ENCODE assay signal across 14 cellular contexts in genomic region chr19:40791996-40792395, GRCh38. TPM values are rescaled to one million over a fixed set of nuclear protein-coding genes. Genes with fewer than 3 reads are reported as not detected.
DNase-seq lines count a peak whose midpoint lies in the region; ATAC-seq and TF ChIP-seq lines count a peak whose summit lies in the region.
"Had no signal": no experiment of that assay in that cellular context is flagged by ENCODE, and none has a peak within 500 bp of the region (broad histone marks: within the 10 kb centered on the region; RNA-seq: fewer than 3 reads in every experiment).

No MANE protein-coding gene starts in this region.

- ATAC-seq in natural killer cell (peak in 1 of 3 donors; percentile 12), GM18502 (IDR thresholded peaks at IDR 0.05; ENCODE audit: poor library complexity, unreplicated experiment) (no peak)

- peak overlapping the region in 7 of 8 donors; percentile 8 to 87 (median 72) for H3K27ac Mint-ChIP-seq in CD8-positive, alpha-beta memory T cell
- H3K27ac Mint-ChIP-seq in activated naive CD8-positive, alpha-beta T cell, result peak overlapping the region; percentile 86
- peak overlapping the region; percentile 82 to 84 for H3K27ac Mint-ChIP-seq in natural killer cell

- no peak overlapping the region for H3K27ac ChIP-seq in CD8-positive, alpha-beta memory T cell (ENCODE audit: low read depth, low read length)

- TF ChIP-seq CTCF in natural killer cell (IDR thresholded peaks at IDR 0.05) (no peak), GM13976 (IDR thresholded peaks at IDR 0.05; ENCODE audit: borderline replicate concordance, control extremely low read depth, extremely low read depth, insufficient read depth, missing control alignments) (no peak)

- peaks cover 6 to 48% (median 9%) of the 10 kb centered on the region in 3 donors for H3K36me3 Mint-ChIP-seq in CD8-positive, alpha-beta memory T cell
- H3K36me3 Mint-ChIP-seq in activated naive CD8-positive, alpha-beta T cell, result peaks cover 5% of the 10 kb centered on the region
- H3K36me3 Mint-ChIP-seq in natural killer cell, result no peaks in the 10 kb centered on the region

- intact Hi-C loops in natural killer cell (cut with micrococcal nuclease), result no loop called here

- no peaks in the 10 kb centered on the region for H3K36me3 ChIP-seq in CD8-positive, alpha-beta memory T cell (ENCODE audit: insufficient read depth, low read length)

- no peaks in the 10 kb centered on the region for H3K4me1 ChIP-seq in CD8-positive, alpha-beta memory T cell (ENCODE audit: insufficient read depth, low read length)

- no peak for DNase-seq in CD8-positive, alpha-beta memory T cell
- DNase-seq in natural killer cell, result no peak
- no peak for DNase-seq in GM13976 (ENCODE audit: low spot score)
- DNase-seq in activated gamma-delta T cell (lab: John Stamatoyannopoulos, UW), result no peak
- DNase-seq: activated CD4-positive, alpha-beta T cell treated with anti-CD3 and anti-CD28 coated beads, Interleukin-2, amount 50 U/mL, for 48 hours; amygdala; H7; NCI-H2081 treated with DMSO at 0.1 percent for 48 hours; stimulated activated CD4-positive, alpha-beta T cell treated with anti-CD3 and anti-CD28 coated beads, Interleukin-2, amount 100 ng/mL, for 48 hours; SW 1271 had no signal

- H3K27me3 ChIP-seq in CD8-positive, alpha-beta memory T cell (ENCODE audit: insufficient read depth, low read length, poor library complexity, severe bottlenecking), result no peaks in the 10 kb centered on the region

- H3K9me3 Mint-ChIP-seq in CD8-positive, alpha-beta memory T cell, result no peaks in the 10 kb centered on the region
- no peaks in the 10 kb centered on the region for H3K9me3 Mint-ChIP-seq in activated naive CD8-positive, alpha-beta T cell (ENCODE audit: low read depth)
- no peaks in the 10 kb centered on the region for H3K9me3 Mint-ChIP-seq in natural killer cell
- H3K9me3 Mint-ChIP-seq: CD14-positive monocyte had no signal

- H3K4me1 Mint-ChIP-seq in CD8-positive, alpha-beta memory T cell, result peaks cover 6 to 10% (median 9%) of the 10 kb centered on the region in 3 donors
- H3K4me1 Mint-ChIP-seq in activated naive CD8-positive, alpha-beta T cell (ENCODE audit: low read depth), result peaks cover 23% of the 10 kb centered on the region
- H3K4me1 Mint-ChIP-seq in natural killer cell, result peaks cover 22 to 30% of the 10 kb centered on the region in 2 donors

- in situ Hi-C loops in GM13976 (cut with MboI; ENCODE audit: low sequenced_read_pairs, unreplicated experiment), result no loop called here

- POLR2A ChIA-PET in CD8-positive, alpha-beta memory T cell (lab: Charles Lee), result no interaction called here

- H3K4me3 ChIP-seq in CD8-positive, alpha-beta memory T cell (ENCODE audit: low read length), result no peak overlapping the region

- CTCF ChIA-PET in CD8-positive, alpha-beta memory T cell (lab: Charles Lee), result interaction anchor here (1.0 to 1.1 kb wide), 2 partner anchors 13 to 15 kb away, joined by 3 read pairs; no protein-coding TSS in a partner anchor

- peak overlapping the region in 1 of 7 donors; percentile 40 for H3K4me3 Mint-ChIP-seq in CD8-positive, alpha-beta memory T cell
- peak overlapping the region; percentile 33 for H3K4me3 Mint-ChIP-seq in activated naive CD8-positive, alpha-beta T cell
- peak overlapping the region; percentile 64 for H3K4me3 Mint-ChIP-seq in natural killer cell
- H3K4me3 Mint-ChIP-seq: CD14-positive monocyte had no signal

- no peaks in the 10 kb centered on the region for H3K27me3 Mint-ChIP-seq in CD8-positive, alpha-beta memory T cell
- H3K27me3 Mint-ChIP-seq in activated naive CD8-positive, alpha-beta T cell, result no peaks in the 10 kb centered on the region
- H3K27me3 Mint-ChIP-seq in natural killer cell (ENCODE audit: low read depth in 2 of 2), result no peaks in the 10 kb centered on the region
- H3K27me3 Mint-ChIP-seq: progenitor cell of endocrine pancreas had no signal

- H3K9me3 ChIP-seq in CD8-positive, alpha-beta memory T cell (ENCODE audit: low read length), result no peaks in the 10 kb centered on the region

RNA-seq across cellular contexts. Expression of gene EGLN2, which starts 7.0 kb away (rescaled TPM):
- 100 to 1,000 TPM; 101 to 103 TPM for total RNA-seq in CD8-positive, alpha-beta memory T cell
- 174 TPM for polyA plus RNA-seq in CD8-positive, alpha-beta memory T cell
- total RNA-seq in natural killer cell, result 100 to 1,000 TPM; 104 to 156 (median 151) TPM

RNA-seq across cellular contexts. Expression of gene RAB4B, which starts 13.9 kb away (rescaled TPM):
- total RNA-seq in CD8-positive, alpha-beta memory T cell, result 10 to 100 TPM; 24.2 to 27.2 TPM
- polyA plus RNA-seq in CD8-positive, alpha-beta memory T cell, result 95.2 TPM
- total RNA-seq in natural killer cell, result 10 to 100 TPM; 97.8 to 99.8 (median 98.6) TPM

RNA-seq across cellular contexts. Expression of gene MIA, which starts 16.7 kb away (rescaled TPM):
- total RNA-seq in CD8-positive, alpha-beta memory T cell, result 1 to 10 TPM in 1 of 2 experiments, under 1 TPM in 1; 0.89 to 1.1 TPM
- polyA plus RNA-seq in CD8-positive, alpha-beta memory T cell, result not detected
- total RNA-seq in natural killer cell, result not detected
- total RNA-seq: H7 had no signal
- polyA plus RNA-seq: CD14-positive monocyte had no signal

RNA-seq across cellular contexts. Expression of gene SNRPA, which starts 41.0 kb away (rescaled TPM):
- total RNA-seq in CD8-positive, alpha-beta memory T cell, result 100 to 1,000 TPM; 202 TPM
- polyA plus RNA-seq in CD8-positive, alpha-beta memory T cell, result 89.5 TPM
- 10 to 100 TPM; 56.2 to 65.9 (median 60.9) TPM for total RNA-seq in natural killer cell

RNA-seq across cellular contexts. Expression of gene ACTMAP, which starts 41.7 kb away (rescaled TPM):
- 10 to 100 TPM; 10.3 to 10.6 TPM for total RNA-seq in CD8-positive, alpha-beta memory T cell
- 2.9 TPM for polyA plus RNA-seq in CD8-positive, alpha-beta memory T cell
- total RNA-seq in natural killer cell, result 1 to 10 TPM; 5.9 to 9.6 (median 8.2) TPM
